In the genomic region with DNA sequence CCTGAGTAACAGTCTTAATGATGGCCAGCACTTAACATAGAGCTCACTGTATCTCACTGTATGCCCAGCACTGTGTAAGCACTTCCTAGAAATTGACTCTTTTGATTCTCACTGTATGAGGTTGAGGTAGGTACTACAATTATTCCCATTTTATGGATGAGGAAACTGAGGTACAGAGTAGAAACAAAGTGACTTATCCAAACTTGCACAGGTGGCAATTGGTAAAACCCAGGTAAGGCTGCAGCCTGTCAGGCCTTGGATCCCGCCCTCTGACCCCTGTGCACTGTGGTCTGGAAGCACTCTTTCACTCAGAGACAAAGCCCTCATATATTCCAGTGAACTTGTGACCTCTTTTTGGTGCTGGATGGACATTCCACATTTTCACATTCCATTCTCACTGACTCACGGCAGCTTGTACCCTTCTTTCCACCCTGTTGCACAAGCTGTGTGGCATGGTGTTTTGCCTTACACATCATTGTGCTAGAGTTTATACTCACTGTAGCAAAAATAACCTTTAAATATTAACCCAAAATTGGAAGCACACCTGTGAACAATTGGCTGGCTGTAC, we compare ENCODE assay signal across 12 cellular contexts. TPM values are rescaled to one million over a fixed set of nuclear protein-coding genes. Genes with fewer than 3 reads are reported as not detected.
DNase-seq lines count a peak whose midpoint lies in the region; ATAC-seq and TF ChIP-seq lines count a peak whose summit lies in the region.
"Had no signal": no experiment of that assay in that cellular context is flagged by ENCODE, and none has a peak within 500 bp of the region (broad histone marks: within the 10 kb centered on the region; RNA-seq: fewer than 3 reads in every experiment).

No MANE protein-coding gene starts in this region.

- no peak overlapping the region for H3K4me2 ChIP-seq in MM.1S (ENCODE audit: low read depth, low read length)
- H3K4me2 ChIP-seq: BLaER1 had no signal

- no peak overlapping the region for H3K9ac ChIP-seq in MM.1S (ENCODE audit: low read length)
- H3K9ac ChIP-seq: BLaER1 had no signal

- no peak overlapping the region for H3K27ac ChIP-seq in lower lobe of right lung
- no peak overlapping the region for H3K27ac ChIP-seq in MM.1S (ENCODE audit: low read length)
- no peak overlapping the region for H3K27ac ChIP-seq in naive thymus-derived CD4-positive, alpha-beta T cell (ENCODE audit: low read depth, low read length)
- no peak overlapping the region for H3K27ac ChIP-seq in dorsolateral prefrontal cortex
- H3K27ac ChIP-seq: BLaER1 had no signal

- ATAC-seq in lower lobe of right lung = peak; percentile 76 to 82
- ATAC-seq in naive thymus-derived CD4-positive, alpha-beta T cell = no peak
- ATAC-seq: T-helper 17 cell had no signal

- peaks cover 12% of the 10 kb centered on the region for H3K9me3 Mint-ChIP-seq in chondrocyte (ENCODE audit: low read depth)
- peaks cover 7 to 29% (median 15%) of the 10 kb centered on the region in 11 donors for H3K9me3 Mint-ChIP-seq in naive thymus-derived CD4-positive, alpha-beta T cell

- no peaks in the 10 kb centered on the region for H3K9me3 ChIP-seq in lower lobe of right lung
- no peaks in the 10 kb centered on the region for H3K9me3 ChIP-seq in MM.1S (replicated peaks; ENCODE audit: insufficient read depth, low read length)
- no peaks in the 10 kb centered on the region for H3K9me3 ChIP-seq in naive thymus-derived CD4-positive, alpha-beta T cell (ENCODE audit: control insufficient read depth in 2 of 3, low read length in 3 of 3)

- H3K4me3 ChIP-seq in lower lobe of right lung (no peak overlapping the region), MM.1S (ENCODE audit: low read length) (no peak overlapping the region), dorsolateral prefrontal cortex (no peak overlapping the region)
- no peak overlapping the region for H3K4me3 ChIP-seq in naive thymus-derived CD4-positive, alpha-beta T cell (ENCODE audit: low read length)
- H3K4me3 ChIP-seq: BLaER1, tibial nerve had no signal

- POLR2A ChIA-PET in naive thymus-derived CD4-positive, alpha-beta T cell (lab: Charles Lee) = no interaction called here

- H3F3A ChIP-seq in MM.1S (ENCODE audit: insufficient read depth, low read length) = no peaks in the 10 kb centered on the region

- peak overlapping the region; percentile 91 for H3K27ac Mint-ChIP-seq in chondrocyte (ENCODE audit: unreplicated experiment)
- H3K27ac Mint-ChIP-seq in naive thymus-derived CD4-positive, alpha-beta T cell = peak overlapping the region in 1 of 9 donors; percentile 72
- H3K27ac Mint-ChIP-seq: T-helper 17 cell had no signal

- peaks cover 4% of the 10 kb centered on the region for H3K36me3 Mint-ChIP-seq in chondrocyte (ENCODE audit: low read depth)
- peaks cover 6 to 16% (median 9%) of the 10 kb centered on the region in 5 donors for H3K36me3 Mint-ChIP-seq in naive thymus-derived CD4-positive, alpha-beta T cell

- no peak overlapping the region for H3K4me3 Mint-ChIP-seq in chondrocyte (ENCODE audit: unreplicated experiment)
- H3K4me3 Mint-ChIP-seq in naive thymus-derived CD4-positive, alpha-beta T cell = no peak overlapping the region
- H3K4me3 Mint-ChIP-seq: T-helper 17 cell had no signal

- no peaks in the 10 kb centered on the region for H3K4me1 ChIP-seq in lower lobe of right lung
- peaks cover 3% of the 10 kb centered on the region; the same call in 1 of the 2 replicates for H3K4me1 ChIP-seq in MM.1S (ENCODE audit: low read length)
- no peaks in the 10 kb centered on the region for H3K4me1 ChIP-seq in naive thymus-derived CD4-positive, alpha-beta T cell (ENCODE audit: control insufficient read depth in 2 of 2, insufficient read depth in 2 of 2, low read length in 2 of 2)
- H3K4me1 ChIP-seq: BLaER1 had no signal

- H3K27me3 Mint-ChIP-seq in chondrocyte (ENCODE audit: low read depth) = no peaks in the 10 kb centered on the region
- H3K27me3 Mint-ChIP-seq in naive thymus-derived CD4-positive, alpha-beta T cell = peaks cover 0 to 3% (median 0%) of the 10 kb centered on the region in 5 donors
- H3K27me3 Mint-ChIP-seq: T-helper 17 cell had no signal

- H2AFZ ChIP-seq in MM.1S (ENCODE audit: low read length) = no peak overlapping the region

- no peaks in the 10 kb centered on the region for H4K20me1 ChIP-seq in MM.1S (ENCODE audit: insufficient read depth, low read length)
- H4K20me1 ChIP-seq: BLaER1 had no signal

- H3K4me1 Mint-ChIP-seq in chondrocyte (ENCODE audit: low read depth) = peaks cover 12% of the 10 kb centered on the region
- peaks cover 0 to under 1% (median 0%) of the 10 kb centered on the region in 7 donors for H3K4me1 Mint-ChIP-seq in naive thymus-derived CD4-positive, alpha-beta T cell
- H3K4me1 Mint-ChIP-seq: T-helper 17 cell had no signal

- intact Hi-C loops in lower lobe of right lung (cut with DNase I) = no loop called here
- intact Hi-C loops in naive thymus-derived CD4-positive, alpha-beta T cell (cut with micrococcal nuclease) = no loop called here
- intact Hi-C loops in dorsolateral prefrontal cortex (cut with DNase I) = no loop called here

- H3K79me2 ChIP-seq in MM.1S (ENCODE audit: low read length) = no peaks in the 10 kb centered on the region

- H3K36me3 ChIP-seq in lower lobe of right lung = no peaks in the 10 kb centered on the region
- no peaks in the 10 kb centered on the region for H3K36me3 ChIP-seq in MM.1S (replicated peaks; ENCODE audit: insufficient read depth, low read length)
- H3K36me3 ChIP-seq in naive thymus-derived CD4-positive, alpha-beta T cell (ENCODE audit: control insufficient read depth in 2 of 3, insufficient read depth in 3 of 3, low read length in 3 of 3) = no peaks in the 10 kb centered on the region
- H3K36me3 ChIP-seq: BLaER1, tibial nerve had no signal

- no peak for TF ChIP-seq CTCF in chondrocyte (IDR thresholded peaks at IDR 0.05)
- no peak for TF ChIP-seq CTCF in lower lobe of right lung (IDR thresholded peaks at IDR 0.05)
- no peak for TF ChIP-seq CTCF in MM.1S (IDR thresholded peaks at IDR 0.05; ENCODE audit: low read length)
- TF ChIP-seq CTCF in dorsolateral prefrontal cortex (IDR thresholded peaks at IDR 0.05 in 54 of 56, conservative IDR thresholded peaks at IDR 0.05 in 2 of 56; ENCODE audit: low read depth in 1 of 56, partially characterized antibody in 56 of 56) = no peak

- CTCF ChIA-PET in naive thymus-derived CD4-positive, alpha-beta T cell (lab: Charles Lee) = no interaction called here

- H3K27me3 ChIP-seq in lower lobe of right lung (ENCODE audit: low read depth) (no peaks in the 10 kb centered on the region), MM.1S (replicated peaks; ENCODE audit: insufficient read depth, low read length) (no peaks in the 10 kb centered on the region), dorsolateral prefrontal cortex (no peaks in the 10 kb centered on the region)
- H3K27me3 ChIP-seq in naive thymus-derived CD4-positive, alpha-beta T cell (ENCODE audit: control insufficient read depth in 2 of 2, insufficient read depth in 2 of 2, low read length in 2 of 2) = no peaks in the 10 kb centered on the region
- H3K27me3 ChIP-seq: BLaER1, tibial nerve had no signal

- H3K9me2 ChIP-seq in MM.1S (replicated peaks; ENCODE audit: insufficient read depth, low read length) = no peaks in the 10 kb centered on the region

- DNase-seq in A172 (ENCODE audit: low spot score) (peak; percentile 94), HuH-7 (ENCODE audit: low spot score) (peak; percentile 38), chondrocyte (ENCODE audit: low spot score) (no peak), lower lobe of right lung (no peak), NCI-H1048 (lab: John Stamatoyannopoulos, UW) (no peak), MM.1S (no peak), dorsolateral prefrontal cortex (no peak)
- no peak for DNase-seq in naive thymus-derived CD4-positive, alpha-beta T cell
- DNase-seq: activated gamma-delta T cell, T-helper 17 cell had no signal

RNA-seq across cellular contexts. Expression of a gene that starts 21.7 kb away (rescaled TPM):
- total RNA-seq in A172 (2014; rRNA removed; shearing (Covaris generic)) = not detected in 2 replicates
- not detected in 3 replicates for total RNA-seq in chondrocyte
- 0.41 TPM for total RNA-seq in lower lobe of right lung
- 10 to 100 TPM in 4 of 5 experiments, 1 to 10 TPM in 1; 7.1 to 26.4 (median 23.8) TPM for total RNA-seq in naive thymus-derived CD4-positive, alpha-beta T cell
- polyA plus RNA-seq in naive thymus-derived CD4-positive, alpha-beta T cell = 10 to 100 TPM; 48.2 to 89.7 TPM
- total RNA-seq in dorsolateral prefrontal cortex = 10 to 100 TPM in 6 of 120 experiments, 1 to 10 TPM in 110, under 1 TPM in 4; 0.59 to 12.0 (median 4.0) TPM
- total RNA-seq: tibial nerve had no signal

Comparison
In these comparisons a context has a peak if more than half of its experiments do, and no peak if none do; other contexts are left out.
1. DNase-seq: peak in A172 (single experiment) and HuH-7 (single experiment); none in chondrocyte (single experiment), lower lobe of right lung (single experiment), NCI-H1048 (single experiment), MM.1S (single experiment), naive thymus-derived CD4-positive, alpha-beta T cell (0 of 9) and dorsolateral prefrontal cortex (0 of 10).